ENCODE assay signal across 15 cellular contexts in the genomic region with DNA sequence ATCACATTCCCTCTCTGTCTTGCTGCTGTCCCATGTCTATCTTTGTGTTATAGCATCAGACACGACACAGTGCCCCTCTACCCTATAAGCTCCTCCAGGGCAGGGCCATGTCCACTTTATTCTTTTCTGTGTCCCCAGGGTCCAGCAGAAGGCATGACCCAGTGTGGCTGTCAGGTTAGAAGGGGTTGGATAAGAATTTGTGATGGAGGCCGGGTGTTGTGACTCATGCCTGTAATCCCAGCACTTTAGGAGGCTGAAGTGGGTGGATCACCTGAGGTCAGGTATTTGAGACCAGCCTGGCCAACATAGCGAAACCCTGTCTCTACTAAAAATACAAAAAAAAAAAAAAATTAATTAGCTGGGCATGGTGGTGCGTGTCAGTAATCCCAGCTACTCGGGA. TPM values are rescaled to one million over a fixed set of nuclear protein-coding genes. Genes with fewer than 3 reads are reported as not detected.
DNase-seq lines count a peak whose midpoint lies in the region; TF ChIP-seq lines count a peak whose summit lies in the region.
"Had no signal": no experiment of that assay in that cellular context is flagged by ENCODE, and none has a peak within 500 bp of the region (broad histone marks: within the 10 kb centered on the region; RNA-seq: fewer than 3 reads in every experiment).

No MANE protein-coding gene starts in this region.

- no peak overlapping the region for H3K4me3 ChIP-seq in mammary epithelial cell (replicated peaks in 1 of 3; ENCODE audit: insufficient read depth in 1 of 3, low read depth in 2 of 3, low read length in 3 of 3)
- H3K4me3 ChIP-seq: HAP-1, MG63, suprapubic skin had no signal

- H4K20me1 ChIP-seq in mammary epithelial cell (ENCODE audit: insufficient read depth, low read length) = no peaks in the 10 kb centered on the region

- H3K27ac ChIP-seq in mammary epithelial cell (ENCODE audit: insufficient read depth, low read depth, low read length) = peak overlapping the region; percentile 95

- peaks cover 93% of the 10 kb centered on the region for H3K4me1 Mint-ChIP-seq in CD14-positive monocyte
- peaks cover 32 to 40% (median 34%) of the 10 kb centered on the region in 3 donors for H3K4me1 Mint-ChIP-seq in IgD-negative memory B cell
- H3K4me1 Mint-ChIP-seq in osteocyte (ENCODE audit: unreplicated experiment) = peaks cover 49% of the 10 kb centered on the region

- no peak overlapping the region for H2AFZ ChIP-seq in mammary epithelial cell (ENCODE audit: low read depth, low read length)

- CTCF ChIA-PET in mammary epithelial cell (lab: Charles Lee; ENCODE audit: low non-redundant PET) = interaction anchor here (0.6 kb wide), 1 partner anchor 10 kb away, joined by 6 read pairs; no protein-coding TSS in a partner anchor

- H3K9me3 Mint-ChIP-seq in CD14-positive monocyte (peaks cover 0 to 2% (median 0%) of the 10 kb centered on the region in 7 donors), IgD-negative memory B cell (no peaks in the 10 kb centered on the region), osteocyte (ENCODE audit: unreplicated experiment) (no peaks in the 10 kb centered on the region)
- H3K9me3 Mint-ChIP-seq: nephron progenitor cell had no signal

- H3K4me3 Mint-ChIP-seq in CD14-positive monocyte (no peak overlapping the region), IgD-negative memory B cell (peak overlapping the region in 1 of 4 donors; percentile 66), osteocyte (ENCODE audit: unreplicated experiment) (peak overlapping the region; percentile 32)
- H3K4me3 Mint-ChIP-seq: nephron progenitor cell had no signal

- H3K27me3 Mint-ChIP-seq in CD14-positive monocyte (ENCODE audit: low read depth in 3 of 3) (peaks cover 0 to 9% (median 2%) of the 10 kb centered on the region in 3 donors), IgD-negative memory B cell (no peaks in the 10 kb centered on the region), osteocyte (ENCODE audit: unreplicated experiment) (no peaks in the 10 kb centered on the region)

- H3K4me1 ChIP-seq in mammary epithelial cell (ENCODE audit: insufficient read depth, low read length) = peaks cover 52% of the 10 kb centered on the region

- no peaks in the 10 kb centered on the region for H3K36me3 ChIP-seq in mammary epithelial cell (ENCODE audit: insufficient read depth, low read length)
- H3K36me3 ChIP-seq: HAP-1, MG63, suprapubic skin had no signal

- dilution Hi-C loops in mammary epithelial cell (cut with HindIII; ENCODE audit: low sequenced_read_pairs) = loop anchor here (5.0 kb wide), 1 partner anchor 56 kb away; no protein-coding TSS in a partner anchor

- in situ Hi-C loops in mammary epithelial cell (cut with MboI; ENCODE audit: low sequenced_read_pairs in 2 of 2) = no loop called here

- 20% methylated on average over 2 of the region's 5 CpGs for WGBS in mammary epithelial cell (ENCODE audit: low coverage, missing lambda C conversion rate)

- no peak for TF ChIP-seq CTCF in CD14-positive monocyte (IDR thresholded peaks at IDR 0.05)
- TF ChIP-seq CTCF in mammary epithelial cell (conservative IDR thresholded peaks at IDR 0.05 in 1 of 2, IDR thresholded peaks at IDR 0.05 in 1 of 2; ENCODE audit: extremely low read depth in 1 of 2, insufficient read depth in 1 of 2, low read depth in 1 of 2, low read length in 2 of 2) = no peak
- no peak for TF ChIP-seq CTCF in osteocyte (IDR thresholded peaks at IDR 0.05)

- peaks cover 11 to 12% of the 10 kb centered on the region in 2 donors for H3K36me3 Mint-ChIP-seq in CD14-positive monocyte
- H3K36me3 Mint-ChIP-seq in IgD-negative memory B cell = no peaks in the 10 kb centered on the region
- H3K36me3 Mint-ChIP-seq in osteocyte (ENCODE audit: unreplicated experiment) = no peaks in the 10 kb centered on the region

- H3K79me2 ChIP-seq in mammary epithelial cell (ENCODE audit: insufficient read depth, low read length) = no peaks in the 10 kb centered on the region

- intact Hi-C loops in CD14-positive monocyte (cut with micrococcal nuclease) (loop anchor here in 1 of 2 donors (5.0 kb wide), 1 partner anchor 41 kb away; no protein-coding TSS in a partner anchor), mammary epithelial cell (cut with micrococcal nuclease) (no loop called here)

- DNase-seq in CD14-positive monocyte (ENCODE audit: low spot score) (no peak), mammary epithelial cell (peak; percentile 60), osteocyte (ENCODE audit: extremely low spot score, unreplicated experiment) (no peak), GDM1 (lab: John Stamatoyannopoulos, UW) (no peak), NOMO-1 (lab: John Stamatoyannopoulos, UW; ENCODE audit: unreplicated experiment in 2 of 2) (no peak)
- DNase-seq in stimulated activated CD4-positive, alpha-beta T cell treated with anti-CD3 and anti-CD28 coated beads, Interleukin-1b, Interleukin-23, amount 100 ng/mL, for 48 hours = no peak
- DNase-seq: amygdala, DMS153, MG63, NCI-H187 treated with DMSO at 0.1 percent for 48 hours, NCI-H510A, nephron progenitor cell had no signal

- H3K4me2 ChIP-seq in mammary epithelial cell (ENCODE audit: insufficient read depth, low read depth, low read length) = no peak overlapping the region

- no TSS peak for BruUV-seq in mammary epithelial cell (replicated peaks; lab: Mats Ljungman, UMichigan)

- peak overlapping the region; percentile 99 to 100 (median 100) for H3K27ac Mint-ChIP-seq in CD14-positive monocyte
- H3K27ac Mint-ChIP-seq in IgD-negative memory B cell = peak overlapping the region in 2 of 3 donors; percentile 85 to 95
- H3K27ac Mint-ChIP-seq in osteocyte (ENCODE audit: unreplicated experiment) = peak overlapping the region; percentile 68
- H3K27ac Mint-ChIP-seq: nephron progenitor cell had no signal

- H3K9ac ChIP-seq in mammary epithelial cell (ENCODE audit: insufficient read depth, low read length) = peak overlapping the region; percentile 16

- no peaks in the 10 kb centered on the region for H3K27me3 ChIP-seq in mammary epithelial cell (ENCODE audit: insufficient read depth, low read length)
- H3K27me3 ChIP-seq: MG63, suprapubic skin had no signal

- no peaks in the 10 kb centered on the region for H3K9me3 ChIP-seq in mammary epithelial cell (replicated peaks; ENCODE audit: insufficient read depth, low read length)
- H3K9me3 ChIP-seq: HAP-1, MG63, suprapubic skin had no signal

RNA-seq across cellular contexts. Expression of a gene that starts 26.3 kb away (rescaled TPM):
- 1 to 10 TPM; 4.1 to 5.8 TPM for polyA plus RNA-seq in CD14-positive monocyte
- polyA plus RNA-seq in IgD-negative memory B cell = 2.6 TPM
- total RNA-seq in mammary epithelial cell = 10 to 100 TPM; 30.5 to 62.4 TPM
- polyA plus RNA-seq in mammary epithelial cell = 32.3 TPM
- polyA minus RNA-seq in mammary epithelial cell = 38.2 TPM
- 12.6 and 15.3 TPM in 2 replicates for total RNA-seq in osteocyte

RNA-seq across cellular contexts. Expression of a gene that starts 45.8 kb away (rescaled TPM):
- polyA plus RNA-seq in CD14-positive monocyte (100 to 1,000 TPM; 162 to 180 TPM), IgD-negative memory B cell (112 TPM), mammary epithelial cell (221 TPM)
- total RNA-seq in mammary epithelial cell (100 to 1,000 TPM; 157 to 217 TPM), osteocyte (93.0 and 94.6 TPM in 2 replicates)
- polyA minus RNA-seq in mammary epithelial cell = 146 TPM
